Comparison of ENCODE assay signal across 26 cellular contexts in genomic region chr9:96524045-96524444, GRCh38.
DNase-seq lines count a peak whose midpoint lies in the region; ATAC-seq and TF ChIP-seq lines count a peak whose summit lies in the region.
"Had no signal": no experiment of that assay in that cellular context is flagged by ENCODE, and none has a peak within 500 bp of the region (broad histone marks: within the 10 kb centered on the region; RNA-seq: fewer than 3 reads in every experiment).

No MANE protein-coding gene starts in this region.

- peak overlapping the region in 1 of 10 donors; percentile 0 for H3K4me3 ChIP-seq in heart right ventricle
- H3K4me3 ChIP-seq in osteoblast (ENCODE audit: insufficient read depth, low read length): no peak overlapping the region
- no peak overlapping the region for H3K4me3 ChIP-seq in upper lobe of right lung
- H3K4me3 ChIP-seq: BLaER1 treated with 17β-estradiol and CSF1 and Interleukin-3, amounts not matched to agents 10 nM and 100 nM; gastroesophageal sphincter; skin epidermis had no signal

- no peaks in the 10 kb centered on the region for H3K9me3 ChIP-seq in heart right ventricle
- H3K9me3 ChIP-seq in osteoblast (ENCODE audit: low read depth, low read length): no peaks in the 10 kb centered on the region
- no peaks in the 10 kb centered on the region for H3K9me3 ChIP-seq in upper lobe of right lung
- H3K9me3 ChIP-seq: BLaER1 treated with 17β-estradiol and CSF1 and Interleukin-3, amounts not matched to agents 10 nM and 100 nM; Caco-2; gastroesophageal sphincter had no signal

- H2AFZ ChIP-seq in osteoblast (ENCODE audit: low read length): no peak overlapping the region

- H3K4me1 ChIP-seq in heart right ventricle (peaks cover 0 to 22% (median 0%) of the 10 kb centered on the region in 9 donors), osteoblast (ENCODE audit: insufficient read depth, low read length) (peaks cover 17% of the 10 kb centered on the region), upper lobe of right lung (peaks cover 5% of the 10 kb centered on the region)
- H3K4me1 ChIP-seq: Caco-2, gastroesophageal sphincter had no signal

- ATAC-seq in heart right ventricle (no peak), upper lobe of right lung (no peak), HG03432 (IDR thresholded peaks at IDR 0.05; ENCODE audit: unreplicated experiment) (no peak), left colon (no peak)
- ATAC-seq: activated CD8-positive, alpha-beta memory T cell treated with anti-CD3 and anti-CD28 coated beads, Interleukin-2, amount 10 ng/mL, durations not matched to agents 7 days and 5 days; activated T-cell treated with anti-CD3 and anti-CD28 coated beads, Interleukin-2, amount 50 U/mL, for 4 hours; natural killer cell treated with Interleukin-12 subunit alpha and Interleukin-12 subunit beta and Interleukin-15 and Interleukin-18, amount 100 ng/mL, for 72 hours; stimulated activated memory B cell treated with anti-CD40 and anti-IgM and Interleukin-4, amounts not matched to agents 10 μg/mL and 1 μg/mL and 100 μg/mL, for 72 hours had no signal

- no peak overlapping the region for H3K4me2 ChIP-seq in osteoblast (ENCODE audit: insufficient read depth, low read length)
- H3K4me2 ChIP-seq: BLaER1 treated with 17β-estradiol and CSF1 and Interleukin-3, amounts not matched to agents 10 nM and 100 nM had no signal

- H4K20me1 ChIP-seq in osteoblast (ENCODE audit: insufficient read depth, low read length): no peaks in the 10 kb centered on the region
- H4K20me1 ChIP-seq: BLaER1 treated with 17β-estradiol and CSF1 and Interleukin-3, amounts not matched to agents 10 nM and 100 nM had no signal

- intact Hi-C loops in heart right ventricle (cut with DNase I) (no loop called here), cardiac septum (cut with DNase I) (no loop called here), upper lobe of right lung (cut with DNase I) (no loop called here), left colon (cut with DNase I, micrococcal nuclease) (no loop called here)

- TF ChIP-seq CTCF in heart right ventricle (IDR thresholded peaks at IDR 0.05) (no peak), osteoblast (IDR thresholded peaks at IDR 0.05; ENCODE audit: extremely low read depth, low read depth, low read length) (no peak), upper lobe of right lung (IDR thresholded peaks at IDR 0.05) (no peak)

- DNase-seq in heart right ventricle (no peak), cardiac septum (ENCODE audit: low spot score) (no peak), astrocyte of the hippocampus (ENCODE audit: low read depth, low spot score) (peak; percentile 10), osteoblast (ENCODE audit: insufficient read length, low spot score, missing footprints) (no peak), upper lobe of right lung (no peak), left colon (no peak)
- DNase-seq: activated CD4-positive, CD25-positive, alpha-beta regulatory T cell; activated CD8-positive, alpha-beta memory T cell treated with anti-CD3 and anti-CD28 coated beads, Interleukin-2, amount 10 ng/mL, durations not matched to agents 7 days and 5 days; activated gamma-delta T cell; activated naive CD8-positive, alpha-beta T cell treated with anti-CD3 and anti-CD28 coated beads for 36 hours; activated T-cell treated with anti-CD3 and anti-CD28 coated beads, Interleukin-2, amount 50 U/mL, for 4 hours; Caco-2; cerebellar nuclear complex; hippocampal formation; IMR-90; NCI-H146; NCI-H446 treated with DMSO at 0.1 percent for 48 hours; NCI-H774; RPMI8226; substantia nigra had no signal

- no peaks in the 10 kb centered on the region for H3K79me2 ChIP-seq in osteoblast (ENCODE audit: insufficient read depth, low read length)

- H3K27ac ChIP-seq in heart right ventricle (peak overlapping the region in 9 of 10 donors; percentile 27 to 81 (median 70)), osteoblast (ENCODE audit: low read depth, low read length) (peak overlapping the region; percentile 64), upper lobe of right lung (peak overlapping the region; percentile 18)
- H3K27ac ChIP-seq: BLaER1 treated with 17β-estradiol and CSF1 and Interleukin-3, amounts not matched to agents 10 nM and 100 nM; skin epidermis had no signal

- H3K27me3 ChIP-seq in heart right ventricle (no peaks in the 10 kb centered on the region), osteoblast (ENCODE audit: insufficient read depth, low read length) (no peaks in the 10 kb centered on the region), upper lobe of right lung (no peaks in the 10 kb centered on the region)
- H3K27me3 ChIP-seq: BLaER1 treated with 17β-estradiol and CSF1 and Interleukin-3, amounts not matched to agents 10 nM and 100 nM; gastroesophageal sphincter had no signal

- H3K36me3 ChIP-seq in heart right ventricle: peaks cover 0 to 47% (median 0%) of the 10 kb centered on the region in 9 donors
- H3K36me3 ChIP-seq in osteoblast (ENCODE audit: insufficient read depth, low read length): no peaks in the 10 kb centered on the region
- peaks cover 9% of the 10 kb centered on the region for H3K36me3 ChIP-seq in upper lobe of right lung
- H3K36me3 ChIP-seq: BLaER1 treated with 17β-estradiol and CSF1 and Interleukin-3, amounts not matched to agents 10 nM and 100 nM had no signal

- 82 to 88% methylated on average over 7 of the region's 7 CpGs for WGBS in heart right ventricle, 2 donors

Comparison
In these comparisons a context has a peak if more than half of its experiments do, and no peak if none do; other contexts are left out.
1. H3K27ac ChIP-seq: peak in every context shown above with its lines; median percentile 70 in heart right ventricle; 64 in osteoblast; 18 in upper lobe of right lung.